In the genomic region with DNA sequence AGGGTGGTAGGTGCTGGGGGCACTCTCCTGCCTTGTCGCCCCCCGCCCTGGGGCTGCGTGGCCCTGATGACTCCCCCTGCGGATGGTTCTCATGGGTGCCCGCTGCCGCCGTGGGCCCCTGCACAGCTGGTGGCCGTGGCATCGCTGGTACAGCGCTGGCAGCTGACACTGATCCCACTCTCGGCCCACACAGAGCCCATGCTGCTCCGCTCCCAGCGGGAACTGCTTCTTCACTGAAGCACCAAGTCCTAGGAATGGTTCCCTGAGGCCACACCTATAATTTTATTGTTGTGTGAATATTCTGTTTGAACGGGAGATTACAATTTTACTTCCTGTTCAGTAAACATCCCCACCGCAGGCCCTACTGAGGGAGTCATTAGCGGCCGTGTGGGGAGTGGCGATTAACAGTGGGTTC, we compare ENCODE assay signal across 11 cellular contexts.
DNase-seq lines count a peak whose midpoint lies in the region; ATAC-seq lines count a peak whose summit lies in the region.
"Had no signal": no experiment of that assay in that cellular context is flagged by ENCODE, and none has a peak within 500 bp of the region (broad histone marks: within the 10 kb centered on the region; RNA-seq: fewer than 3 reads in every experiment).

No MANE protein-coding gene starts in this region.

- no peaks in the 10 kb centered on the region for H3K36me3 Mint-ChIP-seq in activated naive CD4-positive, alpha-beta T cell treated with anti-CD3 and anti-CD28 coated beads, Interleukin-2, amount 10 ng/mL, durations not matched to agents 7 days and 5 days
- H3K36me3 Mint-ChIP-seq in stimulated activated effector memory CD8-positive, alpha-beta T cell treated with anti-CD3 and anti-CD28 coated beads, Interleukin-12 subunit alpha, Interleukin-12 subunit beta, amount 100 ng/mL, for 72 hours, result no peaks in the 10 kb centered on the region

- peak overlapping the region; percentile 69 for H3K27ac Mint-ChIP-seq in activated naive CD4-positive, alpha-beta T cell treated with anti-CD3 and anti-CD28 coated beads, Interleukin-2, amount 10 ng/mL, durations not matched to agents 7 days and 5 days
- no peak overlapping the region for H3K27ac Mint-ChIP-seq in stimulated activated effector memory CD8-positive, alpha-beta T cell treated with anti-CD3 and anti-CD28 coated beads, Interleukin-12 subunit alpha, Interleukin-12 subunit beta, amount 100 ng/mL, for 72 hours

- CTCF ChIA-PET in activated naive CD4-positive, alpha-beta T cell treated with anti-CD3 and anti-CD28 coated beads, Interleukin-2, amount 10 ng/mL, durations not matched to agents 7 days and 5 days (lab: Charles Lee), result no interaction called here

- peaks cover 18% of the 10 kb centered on the region for H3K27me3 Mint-ChIP-seq in activated naive CD4-positive, alpha-beta T cell treated with anti-CD3 and anti-CD28 coated beads, Interleukin-2, amount 10 ng/mL, durations not matched to agents 7 days and 5 days

- ATAC-seq in stimulated activated effector memory CD8-positive, alpha-beta T cell treated with anti-CD3 and anti-CD28 coated beads, Interleukin-12 subunit alpha, Interleukin-12 subunit beta, amount 100 ng/mL, for 72 hours, result peak; percentile 5

- H3K9me3 Mint-ChIP-seq in activated naive CD4-positive, alpha-beta T cell treated with anti-CD3 and anti-CD28 coated beads, Interleukin-2, amount 10 ng/mL, durations not matched to agents 7 days and 5 days, result no peaks in the 10 kb centered on the region
- no peaks in the 10 kb centered on the region for H3K9me3 Mint-ChIP-seq in stimulated activated effector memory CD8-positive, alpha-beta T cell treated with anti-CD3 and anti-CD28 coated beads, Interleukin-12 subunit alpha, Interleukin-12 subunit beta, amount 100 ng/mL, for 72 hours
- H3K9me3 Mint-ChIP-seq: activated T-cell treated with anti-CD3 and anti-CD28 coated beads, Interleukin-2, amount 50 U/mL, for 72 hours had no signal

- H3K4me1 Mint-ChIP-seq in activated naive CD4-positive, alpha-beta T cell treated with anti-CD3 and anti-CD28 coated beads, Interleukin-2, amount 10 ng/mL, durations not matched to agents 7 days and 5 days, result peaks cover 4% of the 10 kb centered on the region
- H3K4me1 Mint-ChIP-seq in stimulated activated effector memory CD8-positive, alpha-beta T cell treated with anti-CD3 and anti-CD28 coated beads, Interleukin-12 subunit alpha, Interleukin-12 subunit beta, amount 100 ng/mL, for 72 hours, result peaks cover 19% of the 10 kb centered on the region

- H3K4me3 Mint-ChIP-seq in activated naive CD4-positive, alpha-beta T cell treated with anti-CD3 and anti-CD28 coated beads, Interleukin-2, amount 10 ng/mL, durations not matched to agents 7 days and 5 days, result no peak overlapping the region
- no peak overlapping the region for H3K4me3 Mint-ChIP-seq in stimulated activated effector memory CD8-positive, alpha-beta T cell treated with anti-CD3 and anti-CD28 coated beads, Interleukin-12 subunit alpha, Interleukin-12 subunit beta, amount 100 ng/mL, for 72 hours
- H3K4me3 Mint-ChIP-seq: activated T-cell treated with anti-CD3 and anti-CD28 coated beads, Interleukin-2, amount 50 U/mL, for 72 hours had no signal

- DNase-seq in activated naive CD4-positive, alpha-beta T cell treated with anti-CD3 and anti-CD28 coated beads, Interleukin-2, amount 10 ng/mL, durations not matched to agents 7 days and 5 days, result no peak
- DNase-seq in activated naive CD4-positive, alpha-beta T cell (lab: John Stamatoyannopoulos, UW), result no peak
- peak; percentile 83 for DNase-seq in LoVo (ENCODE audit: low spot score)
- DNase-seq in dermis microvascular lymphatic vessel endothelial cell (ENCODE audit: low read depth in 2 of 2), result peak; percentile 66 to 74
- no peak for DNase-seq in stimulated activated effector memory CD8-positive, alpha-beta T cell treated with anti-CD3 and anti-CD28 coated beads, Interleukin-12 subunit alpha, Interleukin-12 subunit beta, amount 100 ng/mL, for 72 hours (ENCODE audit: low spot score in 2 of 2)
- DNase-seq in ureter (ENCODE audit: low spot score), result no peak
- DNase-seq in inferior parietal cortex (ENCODE audit: extremely low spot score), result no peak
- DNase-seq in GOT3 (lab: John Stamatoyannopoulos, UW), result no peak
- DNase-seq: activated T-cell treated with anti-CD3 and anti-CD28 coated beads, Interleukin-2, amount 50 U/mL, for 72 hours; central memory CD4-positive, alpha-beta T cell; stimulated activated CD4-positive, alpha-beta T cell treated with anti-CD3 and anti-CD28 coated beads, Interleukin-4, amount 100 ng/mL, for 1 hour had no signal

Comparison
In these comparisons a context has a peak if more than half of its experiments do, and no peak if none do; other contexts are left out.
1. DNase-seq: peak in LoVo (single experiment) and dermis microvascular lymphatic vessel endothelial cell (2 of 2); none in activated naive CD4-positive, alpha-beta T cell treated with anti-CD3 and anti-CD28 coated beads, Interleukin-2, amount 10 ng/mL, durations not matched to agents 7 days and 5 days (single experiment), activated naive CD4-positive, alpha-beta T cell (0 of 4), stimulated activated effector memory CD8-positive, alpha-beta T cell treated with anti-CD3 and anti-CD28 coated beads, Interleukin-12 subunit alpha, Interleukin-12 subunit beta, amount 100 ng/mL, for 72 hours (0 of 2), ureter (single experiment), inferior parietal cortex (single experiment) and GOT3 (single experiment).